ENCODE assay signal across 8 cellular contexts in genomic region chr20:49188101-49188784, GRCh38. TPM values are rescaled to one million over a fixed set of nuclear protein-coding genes. Genes with fewer than 3 reads are reported as not detected.
DNase-seq lines count a peak whose midpoint lies in the region; ATAC-seq and TF ChIP-seq lines count a peak whose summit lies in the region.

STAU1 (minus strand) TSS chr20:49188334; CDS start chr20:49166201, 22,133 bp downstream.

- H3K4me2 ChIP-seq in DOHH2 (ENCODE audit: low read length) (peak within 1 kb of the TSS; percentile 88), GM23338 (peak within 1 kb of the TSS; percentile 92)

- H3K27me3 Mint-ChIP-seq in GM23338 (ENCODE audit: insufficient read depth, low read depth, poor library complexity) = peaks cover 7% of the 10 kb centered on the region
- H3K27me3 Mint-ChIP-seq in naive B cell = peaks cover 0 to 6% (median 0%) of the 10 kb centered on the region in 3 donors

- H2AFZ ChIP-seq in GM23338 = peak within 1 kb of the TSS; percentile 83

- H3K79me2 ChIP-seq in DOHH2 (ENCODE audit: control insufficient read depth, low read length) (peaks cover 48% of the 10 kb centered on the region), GM23338 (replicated peaks; ENCODE audit: insufficient read depth) (peaks cover 43% of the 10 kb centered on the region)

- H4K20me1 ChIP-seq in DOHH2 (ENCODE audit: control insufficient read depth, insufficient read depth, low read depth, low read length) (peaks cover 31% of the 10 kb centered on the region), GM23338 (replicated peaks; ENCODE audit: insufficient read depth) (peaks cover 37% of the 10 kb centered on the region)

- H3K36me3 ChIP-seq in DOHH2 (ENCODE audit: control insufficient read depth, low read length) (peaks cover 29% of the 10 kb centered on the region), GM23338 (ENCODE audit: insufficient read depth) (no peaks in the 10 kb centered on the region)

- peak; percentile 99 for DNase-seq in GM23338 (ENCODE audit: low spot score)
- DNase-seq in LNCaP clone FGC (ENCODE audit: low read depth) = peak; percentile 85
- peak; percentile 96 for DNase-seq in RPMI8226
- peak; percentile 80 to 91 for DNase-seq in activated T-helper 1 cell treated with anti-CD3 and anti-CD28 coated beads, Interleukin-2, amount 50 U/mL, for 16 hours (ENCODE audit: low read depth in 1 of 2, low spot score in 1 of 2)
- DNase-seq in fibroblast of gingiva (ENCODE audit: low read depth) = peak; percentile 96
- DNase-seq in naive B cell = peak; percentile 90
- peak; percentile 90 to 93 for DNase-seq in stimulated activated effector memory CD8-positive, alpha-beta T cell treated with anti-CD3 and anti-CD28 coated beads, Interleukin-12 subunit alpha, Interleukin-12 subunit beta, amount 100 ng/mL, for 72 hours (ENCODE audit: low spot score in 2 of 2)

- no peaks in the 10 kb centered on the region for H3F3A ChIP-seq in DOHH2 (ENCODE audit: control insufficient read depth, insufficient read depth)
- no peaks in the 10 kb centered on the region for H3F3A ChIP-seq in GM23338 (replicated peaks; ENCODE audit: low read depth)

- H3K4me1 Mint-ChIP-seq in GM23338 = peaks cover 24% of the 10 kb centered on the region
- H3K4me1 Mint-ChIP-seq in naive B cell = peaks cover 23 to 34% (median 26%) of the 10 kb centered on the region in 3 donors
- peaks cover 38% of the 10 kb centered on the region for H3K4me1 Mint-ChIP-seq in stimulated activated effector memory CD8-positive, alpha-beta T cell treated with anti-CD3 and anti-CD28 coated beads, Interleukin-12 subunit alpha, Interleukin-12 subunit beta, amount 100 ng/mL, for 72 hours

- ATAC-seq in GM23338 (peak; percentile 95), naive B cell (ENCODE audit: low read depth in 2 of 2) (peak; percentile 94)
- ATAC-seq in stimulated activated effector memory CD8-positive, alpha-beta T cell treated with anti-CD3 and anti-CD28 coated beads, Interleukin-12 subunit alpha, Interleukin-12 subunit beta, amount 100 ng/mL, for 72 hours = peak; percentile 97

- H3K36me3 Mint-ChIP-seq in GM23338 (ENCODE audit: low read depth) = peaks cover 6% of the 10 kb centered on the region; the same call in 2 of the 3 replicates
- no peaks in the 10 kb centered on the region for H3K36me3 Mint-ChIP-seq in naive B cell
- H3K36me3 Mint-ChIP-seq in stimulated activated effector memory CD8-positive, alpha-beta T cell treated with anti-CD3 and anti-CD28 coated beads, Interleukin-12 subunit alpha, Interleukin-12 subunit beta, amount 100 ng/mL, for 72 hours = peaks cover 45% of the 10 kb centered on the region

- TF ChIP-seq CTCF in DOHH2 (IDR thresholded peaks at IDR 0.05; ENCODE audit: low read depth, low read length, poor library complexity, severe bottlenecking) (no peak), GM23338 (conservative IDR thresholded peaks at IDR 0.05; ENCODE audit: low read depth in 2 of 2) (no peak), LNCaP clone FGC (IDR thresholded peaks at IDR 0.05; ENCODE audit: control insufficient read depth, extremely low read depth, insufficient read depth) (no peak)

- peak within 1 kb of the TSS; percentile 44 for H3K27ac ChIP-seq in DOHH2 (ENCODE audit: low read depth, low read length)
- H3K27ac ChIP-seq in GM23338 (ENCODE audit: low read depth) = peak within 1 kb of the TSS; percentile 86; the same call in 1 of the 2 replicates

- H3K4me3 Mint-ChIP-seq in GM23338 (peak within 1 kb of the TSS; percentile 97), naive B cell (peak within 1 kb of the TSS; percentile 77 to 98 (median 92))
- H3K4me3 Mint-ChIP-seq in stimulated activated effector memory CD8-positive, alpha-beta T cell treated with anti-CD3 and anti-CD28 coated beads, Interleukin-12 subunit alpha, Interleukin-12 subunit beta, amount 100 ng/mL, for 72 hours = peak within 1 kb of the TSS; percentile 84

- H3K4me1 ChIP-seq in DOHH2 (ENCODE audit: control insufficient read depth, low read length) (peaks cover 28% of the 10 kb centered on the region), GM23338 (ENCODE audit: insufficient read depth) (0 out of 2 replicates have a peak, but pooled peaks cover 6% of the 10 kb centered on the region)

- H3K27me3 ChIP-seq in DOHH2 (ENCODE audit: control insufficient read depth, low read length) (0 out of 2 replicates have a peak, but pooled peaks cover 6% of the 10 kb centered on the region), GM23338 (ENCODE audit: insufficient read depth) (no peaks in the 10 kb centered on the region)

- H3K4me3 ChIP-seq in DOHH2 (ENCODE audit: low read length) (peak within 1 kb of the TSS; percentile 93), GM23338 (peak within 1 kb of the TSS; percentile 89), LNCaP clone FGC (ENCODE audit: low read depth, low read length) (peak within 1 kb of the TSS; percentile 77)

- H3K9me3 Mint-ChIP-seq in GM23338 = peaks cover 3% of the 10 kb centered on the region; the same call in 1 of the 3 replicates
- H3K9me3 Mint-ChIP-seq in naive B cell = no peaks in the 10 kb centered on the region
- H3K9me3 Mint-ChIP-seq in stimulated activated effector memory CD8-positive, alpha-beta T cell treated with anti-CD3 and anti-CD28 coated beads, Interleukin-12 subunit alpha, Interleukin-12 subunit beta, amount 100 ng/mL, for 72 hours = no peaks in the 10 kb centered on the region

- H3K9me2 ChIP-seq in DOHH2 (replicated peaks; ENCODE audit: control insufficient read depth, low read length) (no peaks in the 10 kb centered on the region), GM23338 (ENCODE audit: insufficient read depth) (no peaks in the 10 kb centered on the region)

- H3K27ac Mint-ChIP-seq in GM23338 = peak within 1 kb of the TSS; percentile 78
- peak within 1 kb of the TSS; percentile 76 to 97 (median 96) for H3K27ac Mint-ChIP-seq in naive B cell
- peak within 1 kb of the TSS; percentile 72 for H3K27ac Mint-ChIP-seq in stimulated activated effector memory CD8-positive, alpha-beta T cell treated with anti-CD3 and anti-CD28 coated beads, Interleukin-12 subunit alpha, Interleukin-12 subunit beta, amount 100 ng/mL, for 72 hours

- no peaks in the 10 kb centered on the region for H3K9me3 ChIP-seq in DOHH2 (ENCODE audit: control insufficient read depth, insufficient read depth, low read length)

TF ChIP-seq in GM23338, 12 proteins besides CTCF, POLR2A, EP300 and RAD21 (continues in another document):
- TF ChIP-seq JUNB (IDR thresholded peaks at IDR 0.05; ENCODE audit: unreplicated experiment) = no peak
- TF ChIP-seq ZNF462 (CRISPR knock-in tag; IDR thresholded peaks at IDR 0.05) = no peak
- TF ChIP-seq POLR2AphosphoS5 (IDR thresholded peaks at IDR 0.05; ENCODE audit: low read depth) = peak; percentile 84

RNA-seq across cellular contexts. Expression of gene STAU1, which starts in this region (rescaled TPM):
- 102 and 111 TPM in 2 replicates for total RNA-seq in GM23338 (2014; rRNA removed; shearing (Covaris generic))
- polyA plus RNA-seq in GM23338 (2016; fragmentation: Nextera tagmentation; extraction: Ambion mirVana) (102 and 104 TPM in 2 replicates), naive B cell (ENCODE audit: low read depth in 6 of 6) (10 to 100 TPM; 26.1 to 42.9 (median 31.3) TPM)

Comparison
In these comparisons a context has a peak if more than half of its experiments do, and no peak if none do; other contexts are left out.
1. Peak in every context shown above with its lines: DNase-seq, ATAC-seq, H3K4me3 ChIP-seq and H3K27ac ChIP-seq.